8 cellular contexts compared by ENCODE assay signal in genomic region chr7:39566056-39566921, GRCh38. TPM values are rescaled to one million over a fixed set of nuclear protein-coding genes. Genes with fewer than 3 reads are reported as not detected.
A peak's percentile ranks its signal among the peaks of the same experiment; 100 is the strongest.
DNase-seq lines count a peak whose midpoint lies in the region; ATAC-seq, FAIRE-seq and TF ChIP-seq lines count a peak whose summit lies in the region.

YAE1 (plus strand) TSS chr7:39566404; CDS start chr7:39566419, 15 bp downstream.

- H3K4me1 ChIP-seq in adipocyte (ENCODE audit: control insufficient read depth, insufficient read depth, low read length) (peaks cover 13% of the 10 kb centered on the region), transverse colon (peaks cover 5 to 24% (median 10%) of the 10 kb centered on the region in 4 donors)

- ATAC-seq in HG02759 (IDR thresholded peaks at IDR 0.05; ENCODE audit: unreplicated experiment): peak; percentile 99

- intact Hi-C loops in cardiac septum (cut with DNase I): no loop called here
- intact Hi-C loops in transverse colon (cut with DNase I; ENCODE audit: low total_unique reads): no loop called here

- H3K36me3 ChIP-seq in adipocyte (ENCODE audit: control insufficient read depth, insufficient read depth, low read length, severe bottlenecking): peaks cover 7% of the 10 kb centered on the region
- peaks cover 0 to 6% (median 0%) of the 10 kb centered on the region in 4 donors for H3K36me3 ChIP-seq in transverse colon

- peak; percentile 99 for FAIRE-seq in GM12891 (lab: Jason Lieb, UNC)

- H3K9me3 ChIP-seq in adipocyte (ENCODE audit: control insufficient read depth, low read length) (no peaks in the 10 kb centered on the region), transverse colon (no peaks in the 10 kb centered on the region)

- peak; percentile 81 for DNase-seq in GM12891 (ENCODE audit: insufficient read length, low spot score)
- peak; percentile 53 for DNase-seq in NCI-H128 (lab: John Stamatoyannopoulos, UW; ENCODE audit: unreplicated experiment)
- peak; percentile 56 for DNase-seq in T follicular helper cell (ENCODE audit: low read depth)
- DNase-seq in adipocyte (ENCODE audit: low read depth): peak; percentile 90
- peak; percentile 91 for DNase-seq in cardiac septum (ENCODE audit: low spot score)
- peak; percentile 76 for DNase-seq in pons (ENCODE audit: low spot score)
- peak; percentile 84 for DNase-seq in transverse colon

- 0% methylated on average over 6 to 53 of the region's 62 CpGs for WGBS in transverse colon (ENCODE audit: low coverage in 1 of 2), 2 donors

- H3K27ac ChIP-seq in transverse colon: peak within 1 kb of the TSS; percentile 85 to 88 (median 86)

- no peak for TF ChIP-seq CTCF in transverse colon (IDR thresholded peaks at IDR 0.05)

- H3K4me3 ChIP-seq in adipocyte (ENCODE audit: low read length) (peak within 1 kb of the TSS; percentile 95), transverse colon (peak within 1 kb of the TSS; percentile 46 to 86 (median 68))

- no peak for TF ChIP-seq EP300 in transverse colon (IDR thresholded peaks at IDR 0.05; ENCODE audit: low read depth)

- peak; percentile 95 for TF ChIP-seq POLR2A in GM12891 (IDR thresholded peaks at IDR 0.05; ENCODE audit: low read depth, low read length)
- peak; percentile 76 for TF ChIP-seq POLR2A in transverse colon (IDR thresholded peaks at IDR 0.05)

- in situ Hi-C loops in transverse colon (cut with MboI; ENCODE audit: low pct_ligation_motif_present in 1 of 4, low pct_unique_long_range_greater_than_20kb in 1 of 4, low sequenced_read_pairs in 3 of 4): no loop called here

- H3K9ac ChIP-seq in adipocyte (ENCODE audit: low read length): peak within 1 kb of the TSS; percentile 94

- H3K27me3 ChIP-seq in adipocyte (replicated peaks; ENCODE audit: control insufficient read depth, insufficient read depth, low read length) (no peaks in the 10 kb centered on the region), transverse colon (no peaks in the 10 kb centered on the region)

TF ChIP-seq in GM12891, 5 proteins besides CTCF, POLR2A, EP300 and RAD21:
- TF ChIP-seq POLR2AphosphoS5 (IDR thresholded peaks at IDR 0.05; ENCODE audit: low read depth, low read length) (peak; percentile 91; the same call in 1 of the 2 replicates), TAF1 (IDR thresholded peaks at IDR 0.05; ENCODE audit: low read depth, low read length) (peak; percentile 86), POU2F2 (IDR thresholded peaks at IDR 0.05; ENCODE audit: low read depth, low read length) (peak; percentile 83), PAX5 (IDR thresholded peaks at IDR 0.05; ENCODE audit: insufficient read depth, low read length, severe bottlenecking) (no peak), SPI1 (IDR thresholded peaks at IDR 0.05; ENCODE audit: low read depth, low read length) (no peak)

RNA-seq across cellular contexts. Expression of gene YAE1, which starts in this region (rescaled TPM):
- polyA plus RNA-seq in GM12891 (2012; ENCODE audit: low read depth, missing spikeins): 8.4 TPM
- total RNA-seq in cardiac septum (15.9 TPM), transverse colon (10 to 100 TPM in 3 of 4 donors, 1 to 10 TPM in 1; 1.4 to 22.9 (median 13.3) TPM)

Comparison
In these comparisons a context has a peak if more than half of its experiments do, and no peak if none do; other contexts are left out.
1. Peak in every context shown above with its lines: DNase-seq, ATAC-seq, H3K4me3 ChIP-seq and H3K27ac ChIP-seq.